In genomic region chr17:75130632-75131277, GRCh38 we compare ENCODE assay signal across 8 cellular contexts. TPM values are rescaled to one million over a fixed set of nuclear protein-coding genes. Genes with fewer than 3 reads are reported as not detected.
A peak's percentile ranks its signal among the peaks of the same experiment; 100 is the strongest.
DNase-seq lines count a peak whose midpoint lies in the region; ATAC-seq and TF ChIP-seq lines count a peak whose summit lies in the region.

No MANE protein-coding gene starts in this region.

- 7 to 10% methylated on average over 6 to 29 of the region's 29 CpGs for WGBS in body of pancreas, 2 donors

- H3K4me3 ChIP-seq in ACC112 (ENCODE audit: low read depth, low read length) (peak overlapping the region; percentile 92), Karpas-422 (ENCODE audit: low read length) (peak overlapping the region; percentile 99), SU-DHL-6 (ENCODE audit: insufficient read depth, low read length, poor library complexity, severe bottlenecking) (peak overlapping the region; percentile 92), body of pancreas (peak overlapping the region; percentile 76 to 92), iPS-15b (ENCODE audit: low read depth, low read length) (peak overlapping the region; percentile 71), skeletal muscle cell (ENCODE audit: low read depth, low read length) (peak overlapping the region; percentile 82)

- intact Hi-C loops in body of pancreas (cut with DNase I): no loop called here

- peaks cover 17% of the 10 kb centered on the region for H3F3A ChIP-seq in SU-DHL-6 (ENCODE audit: insufficient read depth)

- H3K36me3 ChIP-seq in ACC112 (ENCODE audit: insufficient read depth, low read length) (peaks cover 6% of the 10 kb centered on the region; the same call in 1 of the 2 replicates), Karpas-422 (ENCODE audit: insufficient read depth, low read length) (peaks cover 7% of the 10 kb centered on the region), SU-DHL-6 (ENCODE audit: low read length) (no peaks in the 10 kb centered on the region), body of pancreas (replicated peaks in 1 of 2; ENCODE audit: insufficient read depth in 1 of 2, low read depth in 2 of 2) (no peaks in the 10 kb centered on the region), iPS-15b (ENCODE audit: control insufficient read depth, insufficient read depth, low read length) (peaks cover 21% of the 10 kb centered on the region)

- H4K20me1 ChIP-seq in Karpas-422 (ENCODE audit: insufficient read depth, low read depth, low read length): peaks cover 11% of the 10 kb centered on the region; the same call in 1 of the 2 replicates
- peaks cover 3% of the 10 kb centered on the region; the same call in 1 of the 2 replicates for H4K20me1 ChIP-seq in SU-DHL-6 (ENCODE audit: low read depth, low read length)

- H3K9ac ChIP-seq in Karpas-422 (ENCODE audit: low read length) (peak overlapping the region; percentile 99), SU-DHL-6 (ENCODE audit: low read length) (peak overlapping the region; percentile 94), iPS-15b (ENCODE audit: low read depth, low read length) (peak overlapping the region; percentile 94)

- H3K4me1 ChIP-seq in ACC112 (ENCODE audit: control insufficient read depth, insufficient read depth, low read length, unreplicated experiment) (peaks cover 10% of the 10 kb centered on the region), Karpas-422 (ENCODE audit: low read length) (peaks cover 32% of the 10 kb centered on the region), body of pancreas (peaks cover 18% of the 10 kb centered on the region), iPS-15b (ENCODE audit: control insufficient read depth, insufficient read depth, low read length) (peaks cover 2% of the 10 kb centered on the region)

- TF ChIP-seq POLR2A in body of pancreas (IDR thresholded peaks at IDR 0.05): no peak

- no peaks in the 10 kb centered on the region for H3K9me2 ChIP-seq in Karpas-422 (replicated peaks; ENCODE audit: insufficient read depth, low read length)
- H3K9me2 ChIP-seq in SU-DHL-6 (replicated peaks; ENCODE audit: insufficient read depth, low read length): no peaks in the 10 kb centered on the region

- no peaks in the 10 kb centered on the region for H3K9me3 ChIP-seq in Karpas-422 (ENCODE audit: low read length)
- H3K9me3 ChIP-seq in SU-DHL-6 (ENCODE audit: insufficient read depth, low read length): no peaks in the 10 kb centered on the region
- no peaks in the 10 kb centered on the region for H3K9me3 ChIP-seq in body of pancreas
- H3K9me3 ChIP-seq in iPS-15b (ENCODE audit: control insufficient read depth, insufficient read depth, low read length): no peaks in the 10 kb centered on the region

- H3K4me2 ChIP-seq in Karpas-422 (ENCODE audit: low read depth, low read length, poor library complexity, severe bottlenecking): peak overlapping the region; percentile 92
- peak overlapping the region; percentile 77 for H3K4me2 ChIP-seq in SU-DHL-6 (ENCODE audit: low read depth, low read length, poor library complexity, severe bottlenecking)

- DNase-seq in Karpas-422 (peak; percentile 71), body of pancreas (peak; percentile 44 to 52 (median 48)), skeletal muscle cell (ENCODE audit: low read depth) (no peak)

- TF ChIP-seq CTCF in SU-DHL-6 (IDR thresholded peaks at IDR 0.05; ENCODE audit: insufficient read depth, low read length, poor library complexity, severe bottlenecking) (peak; percentile 43), body of pancreas (IDR thresholded peaks at IDR 0.05) (peak in 6 of 7 experiments; percentile 28 to 49 (median 46))

- H3K27ac ChIP-seq in ACC112 (ENCODE audit: low read depth, low read length) (peak overlapping the region; percentile 66), Karpas-422 (ENCODE audit: low read length) (peak overlapping the region; percentile 71), SU-DHL-6 (ENCODE audit: low read depth, low read length) (peak overlapping the region; percentile 70), body of pancreas (peak overlapping the region; percentile 48 to 89 (median 87))

- H2AFZ ChIP-seq in ACC112 (ENCODE audit: low read length, unreplicated experiment): peak overlapping the region; percentile 94
- 0 out of 2 replicates have a peak overlapping the region, but pooled peaks have one; percentile 94 for H2AFZ ChIP-seq in Karpas-422 (ENCODE audit: low read length)
- H2AFZ ChIP-seq in SU-DHL-6 (ENCODE audit: low read depth, low read length, severe bottlenecking): peak overlapping the region; percentile 95

- H3K27me3 ChIP-seq in ACC112 (ENCODE audit: insufficient read depth, low read length): no peaks in the 10 kb centered on the region
- no peaks in the 10 kb centered on the region for H3K27me3 ChIP-seq in Karpas-422 (ENCODE audit: low read length)
- H3K27me3 ChIP-seq in SU-DHL-6 (ENCODE audit: low read length): no peaks in the 10 kb centered on the region
- H3K27me3 ChIP-seq in body of pancreas: no peaks in the 10 kb centered on the region
- H3K27me3 ChIP-seq in iPS-15b (ENCODE audit: control insufficient read depth, insufficient read depth, low read length): no peaks in the 10 kb centered on the region

- ATAC-seq in GM18498 (IDR thresholded peaks at IDR 0.05; ENCODE audit: unreplicated experiment): peak; percentile 23
- ATAC-seq in body of pancreas: peak; percentile 57
- no peak for ATAC-seq in GM18520 (IDR thresholded peaks at IDR 0.05; ENCODE audit: unreplicated experiment)

- H3K79me2 ChIP-seq in ACC112 (ENCODE audit: control insufficient read depth, insufficient read depth, low read length, unreplicated experiment) (no peaks in the 10 kb centered on the region), Karpas-422 (ENCODE audit: low read length) (peaks cover 24% of the 10 kb centered on the region), SU-DHL-6 (ENCODE audit: insufficient read depth, low read length) (peaks cover 17% of the 10 kb centered on the region)

RNA-seq across cellular contexts. Expression of gene NT5C, which starts 0.8 kb away (rescaled TPM):
- total RNA-seq in Karpas-422 (2014; rRNA removed; shearing (Covaris generic); ENCODE audit: low replicate concordance): 43.6 and 174 TPM in 2 replicates
- total RNA-seq in body of pancreas: 10 to 100 TPM; 69.9 to 71.3 TPM

RNA-seq across cellular contexts. Expression of gene ARMC7, which starts 21.0 kb away (rescaled TPM):
- total RNA-seq in Karpas-422 (2014; rRNA removed; shearing (Covaris generic); ENCODE audit: low replicate concordance): 6.1 and 12.8 TPM in 2 replicates
- 1 to 10 TPM; 6.7 to 7.9 TPM for total RNA-seq in body of pancreas

RNA-seq across cellular contexts. Expression of gene JPT1, which starts 23.6 kb away (rescaled TPM):
- total RNA-seq in Karpas-422 (2014; rRNA removed; shearing (Covaris generic); ENCODE audit: low replicate concordance): 98.2 and 159 TPM in 2 replicates
- 10 to 100 TPM; 17.4 to 42.5 TPM for total RNA-seq in body of pancreas

RNA-seq across cellular contexts. Expression of gene SLC16A5, which starts 43.0 kb away (rescaled TPM):
- total RNA-seq in Karpas-422 (2014; rRNA removed; shearing (Covaris generic); ENCODE audit: low replicate concordance): not detected in 2 replicates
- 10 to 100 TPM in 1 of 2 donors, 1 to 10 TPM in 1; 2.1 to 14.8 TPM for total RNA-seq in body of pancreas

RNA-seq across cellular contexts. Expression of gene SUMO2, which starts 52.0 kb away (rescaled TPM):
- 136 and 177 TPM in 2 replicates for total RNA-seq in Karpas-422 (2014; rRNA removed; shearing (Covaris generic); ENCODE audit: low replicate concordance)
- total RNA-seq in body of pancreas: 10 to 100 TPM; 25.1 to 25.2 TPM
